ENCODE assay signal across 24 cellular contexts in genomic region chr20:60579941-60580515, GRCh38.
"Had no signal": no experiment of that assay in that cellular context is flagged by ENCODE, and none has a peak within 500 bp of the region (broad histone marks: within the 10 kb centered on the region; RNA-seq: fewer than 3 reads in every experiment).

No MANE protein-coding gene starts in this region.

- H3K4me3 Mint-ChIP-seq: activated T-helper 17 cell treated with anti-CD3 and anti-CD28 coated beads, Interleukin-2, amount 50 U/mL, for 72 hours; brain; central memory CD8-positive, alpha-beta T cell; effector memory CD8-positive, alpha-beta T cell; mesothelial cell of epicardium; nephron had no signal

- H3K9me3 Mint-ChIP-seq: activated naive CD4-positive, alpha-beta T cell treated with anti-CD3 and anti-CD28 coated beads, Interleukin-2, amount 50 U/mL, for 72 hours; activated T-helper 17 cell treated with anti-CD3 and anti-CD28 coated beads, Interleukin-2, amount 50 U/mL, for 72 hours; central memory CD8-positive, alpha-beta T cell; effector memory CD8-positive, alpha-beta T cell; mesothelial cell of epicardium; nephron had no signal

- H3K27me3 Mint-ChIP-seq: activated T-helper 17 cell treated with anti-CD3 and anti-CD28 coated beads, Interleukin-2, amount 50 U/mL, for 72 hours had no signal

- H3K79me2 ChIP-seq: parathyroid adenoma had no signal

- H3K4me1 ChIP-seq: esophagus muscularis mucosa, parathyroid adenoma, tibial artery had no signal

- H3K27ac ChIP-seq: dorsolateral prefrontal cortex, esophagus muscularis mucosa, parathyroid adenoma, tibial artery had no signal

- H3K27me3 ChIP-seq: esophagus muscularis mucosa, tibial artery had no signal

- H3K9ac ChIP-seq: parathyroid adenoma had no signal

- DNase-seq: activated T-cell treated with anti-CD3 and anti-CD28 coated beads, Interleukin-2, amount 50 U/mL, for 1 hour; aorta; dorsolateral prefrontal cortex; effector memory CD8-positive, alpha-beta T cell; glutamatergic neuron; hippocampal formation; kidney; nucleus accumbens; right cardiac atrium; stimulated activated CD4-positive, alpha-beta T cell treated with anti-CD3 and anti-CD28 coated beads, Interleukin-4, amount 100 ng/mL, for 24 hours; stimulated activated naive CD8-positive, alpha-beta T cell treated with anti-CD3 and anti-CD28 coated beads, Interleukin-15, Interleukin-2, amounts not matched to agents 100 U/mL and 50 U/mL, for 24 hours; T-helper 1 cell; T-helper 9 cell; tibial artery had no signal

- H3K4me1 Mint-ChIP-seq: activated T-helper 17 cell treated with anti-CD3 and anti-CD28 coated beads, Interleukin-2, amount 50 U/mL, for 72 hours; central memory CD8-positive, alpha-beta T cell; mesothelial cell of epicardium; nephron had no signal

- H3K9me3 ChIP-seq: esophagus muscularis mucosa, tibial artery had no signal

- H3K27ac Mint-ChIP-seq: activated T-helper 17 cell treated with anti-CD3 and anti-CD28 coated beads, Interleukin-2, amount 50 U/mL, for 72 hours; effector memory CD8-positive, alpha-beta T cell; mesothelial cell of epicardium; nephron had no signal

- H3K4me3 ChIP-seq: dorsolateral prefrontal cortex, esophagus muscularis mucosa, lung, tibial artery had no signal

- H3K36me3 Mint-ChIP-seq: activated naive CD4-positive, alpha-beta T cell treated with anti-CD3 and anti-CD28 coated beads, Interleukin-2, amount 50 U/mL, for 72 hours; brain; mesothelial cell of epicardium had no signal

- H3K36me3 ChIP-seq: esophagus muscularis mucosa, tibial artery had no signal

- ATAC-seq: activated naive CD4-positive, alpha-beta T cell treated with anti-CD3 and anti-CD28 coated beads, Interleukin-2, amount 50 U/mL, for 72 hours; activated T-helper 17 cell treated with anti-CD3 and anti-CD28 coated beads, Interleukin-2, amount 50 U/mL, for 72 hours; effector memory CD8-positive, alpha-beta T cell; left lobe of liver; right cardiac atrium; stimulated activated naive CD8-positive, alpha-beta T cell treated with anti-CD3 and anti-CD28 coated beads, Interleukin-15, Interleukin-2, amounts not matched to agents 100 U/mL and 50 U/mL, for 24 hours had no signal

- H2AFZ ChIP-seq: parathyroid adenoma had no signal
